ENCODE assay signal across 1 cellular context in the genomic region with DNA sequence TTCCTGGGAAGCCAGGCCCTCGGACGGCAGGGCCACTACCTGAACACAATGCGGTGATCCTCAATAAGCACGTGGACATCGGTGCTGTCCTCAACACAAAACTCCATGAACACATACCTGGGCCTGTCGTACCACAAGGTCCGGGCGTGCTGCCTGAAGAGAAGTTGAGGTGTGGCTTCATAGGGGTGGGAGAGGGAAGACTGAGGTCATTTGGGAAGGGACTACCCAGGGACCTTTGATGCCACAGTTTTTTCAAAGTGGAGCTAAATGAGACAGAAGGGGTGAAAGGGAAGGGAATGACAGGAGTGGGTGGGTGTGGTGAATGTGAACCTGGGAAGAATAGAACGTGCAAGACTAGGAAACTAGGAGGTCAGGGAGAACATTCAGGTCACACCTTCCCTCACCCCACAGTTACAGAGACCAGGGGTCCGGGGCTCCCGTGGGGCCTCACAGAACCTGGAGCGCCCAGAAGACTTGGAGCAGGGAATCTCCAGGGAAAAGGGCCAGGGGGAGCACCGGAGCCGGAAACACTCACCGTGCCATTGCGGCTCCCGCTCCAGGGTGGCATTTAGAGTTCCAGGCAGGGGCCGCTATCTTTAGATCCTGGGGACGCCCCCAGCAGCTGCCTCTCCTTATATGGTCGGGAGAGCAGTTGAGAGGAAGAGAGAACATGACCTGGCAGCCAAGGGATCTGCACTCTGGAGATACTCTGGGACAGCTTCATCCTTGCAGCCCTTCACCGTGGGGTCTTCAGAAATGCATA.
TF ChIP-seq lines count a peak whose summit lies in the region.

Gene PTGES3L, minus strand, starts transcription at position 570 of the 763 bp plus-strand sequence. Its CDS starts 27 bp downstream, at position 543.

TF ChIP-seq in HepG2, 621 proteins besides CTCF, POLR2A, EP300 and RAD21 (continued from another document and continues in another):
- TF ChIP-seq, protein P1, sequence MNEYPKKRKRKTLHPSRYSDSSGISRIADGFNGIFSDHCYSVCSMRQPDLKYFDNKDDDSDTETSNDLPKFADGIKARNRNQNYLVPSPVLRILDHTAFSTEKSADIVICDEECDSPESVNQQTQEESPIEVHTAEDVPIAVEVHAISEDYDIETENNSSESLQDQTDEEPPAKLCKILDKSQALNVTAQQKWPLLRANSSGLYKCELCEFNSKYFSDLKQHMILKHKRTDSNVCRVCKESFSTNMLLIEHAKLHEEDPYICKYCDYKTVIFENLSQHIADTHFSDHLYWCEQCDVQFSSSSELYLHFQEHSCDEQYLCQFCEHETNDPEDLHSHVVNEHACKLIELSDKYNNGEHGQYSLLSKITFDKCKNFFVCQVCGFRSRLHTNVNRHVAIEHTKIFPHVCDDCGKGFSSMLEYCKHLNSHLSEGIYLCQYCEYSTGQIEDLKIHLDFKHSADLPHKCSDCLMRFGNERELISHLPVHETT (CRISPR knock-in tag; conservative IDR thresholded peaks at IDR 0.05): no peak
- TF ChIP-seq, protein P2, sequence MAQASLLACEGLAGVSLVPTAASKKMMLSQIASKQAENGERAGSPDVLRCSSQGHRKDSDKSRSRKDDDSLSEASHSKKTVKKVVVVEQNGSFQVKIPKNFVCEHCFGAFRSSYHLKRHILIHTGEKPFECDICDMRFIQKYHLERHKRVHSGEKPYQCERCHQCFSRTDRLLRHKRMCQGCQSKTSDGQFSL (CRISPR knock-in tag; IDR thresholded peaks at IDR 0.05): peak; percentile 7; the same call in 1 of the 2 replicates
- TF ChIP-seq ZNF547 (CRISPR knock-in tag; IDR thresholded peaks at IDR 0.05) (no peak), DPF2 (CRISPR knock-in tag; IDR thresholded peaks at IDR 0.05; ENCODE audit: borderline replicate concordance, low read depth) (no peak), PTBP1 (IDR thresholded peaks at IDR 0.05; ENCODE audit: low read depth, low read length, poor library complexity, severe bottlenecking) (no peak), TCF12 (IDR thresholded peaks at IDR 0.05) (no peak), TCF12 (CRISPR knock-in tag; IDR thresholded peaks at IDR 0.05) (no peak), ZNF44 (CRISPR knock-in tag; IDR thresholded peaks at IDR 0.05) (no peak), ZNF737 (CRISPR knock-in tag; IDR thresholded peaks at IDR 0.05; ENCODE audit: borderline replicate concordance) (no peak), KDM5B (CRISPR knock-in tag; IDR thresholded peaks at IDR 0.05; ENCODE audit: borderline replicate concordance) (no peak), ZNF629 (CRISPR knock-in tag; conservative IDR thresholded peaks at IDR 0.05) (no peak), MNT (IDR thresholded peaks at IDR 0.05) (no peak; the same call in 1 of the 2 replicates), HOXA5 (CRISPR knock-in tag; IDR thresholded peaks at IDR 0.05) (no peak), RBM39 (IDR thresholded peaks at IDR 0.05; ENCODE audit: low read depth, low read length, poor library complexity, severe bottlenecking) (no peak), ZNF354B (CRISPR knock-in tag; IDR thresholded peaks at IDR 0.05) (no peak), ZNF12 (CRISPR knock-in tag; IDR thresholded peaks at IDR 0.05) (no peak), MYPOP (CRISPR knock-in tag; IDR thresholded peaks at IDR 0.05) (no peak), ZNF501 (CRISPR knock-in tag; IDR thresholded peaks at IDR 0.05) (peak; percentile 60; the same call in 1 of the 2 replicates), SRF (IDR thresholded peaks at IDR 0.05; ENCODE audit: low read depth, low read length) (peak; percentile 95), HDAC6 (IDR thresholded peaks at IDR 0.05; ENCODE audit: low read depth, low read length) (no peak), MAFK (conservative IDR thresholded peaks at IDR 0.05 in 1 of 2, IDR thresholded peaks at IDR 0.05 in 1 of 2; ENCODE audit: low read length in 2 of 2) (no peak), ZNF251 (CRISPR knock-in tag; IDR thresholded peaks at IDR 0.05) (no peak), POLR2G (IDR thresholded peaks at IDR 0.05; ENCODE audit: low read depth, low read length) (peak; percentile 63), KLF15 (CRISPR knock-in tag; IDR thresholded peaks at IDR 0.05; ENCODE audit: borderline replicate concordance) (peak; percentile 44; the same call in 1 of the 2 replicates), ZNF383 (CRISPR knock-in tag; IDR thresholded peaks at IDR 0.05; ENCODE audit: borderline replicate concordance) (no peak), MXD4 (CRISPR knock-in tag; IDR thresholded peaks at IDR 0.05) (no peak; the same call in 1 of the 2 replicates), CREB3 (CRISPR knock-in tag; IDR thresholded peaks at IDR 0.05) (no peak), NRL (CRISPR knock-in tag; IDR thresholded peaks at IDR 0.05; ENCODE audit: borderline replicate concordance) (peak; percentile 62), MTF1 (CRISPR knock-in tag; IDR thresholded peaks at IDR 0.05) (no peak), ZNF549 (CRISPR knock-in tag; IDR thresholded peaks at IDR 0.05) (no peak), ZNF772 (CRISPR knock-in tag; IDR thresholded peaks at IDR 0.05) (no peak), ZNF670 (CRISPR knock-in tag; IDR thresholded peaks at IDR 0.05; ENCODE audit: borderline replicate concordance) (no peak; the same call in 1 of the 2 replicates), BRD4 (CRISPR knock-in tag; IDR thresholded peaks at IDR 0.05) (no peak), TP53 (CRISPR knock-in tag; conservative IDR thresholded peaks at IDR 0.05) (0 out of 2 replicates have a peak, but pooled peaks have one; percentile 10), ZNF589 (CRISPR knock-in tag; conservative IDR thresholded peaks at IDR 0.05) (no peak), SP2 (CRISPR knock-in tag; IDR thresholded peaks at IDR 0.05) (no peak), HDAC1 (CRISPR knock-in tag; IDR thresholded peaks at IDR 0.05) (peak; percentile 72; the same call in 1 of the 2 replicates), ZNF281 (CRISPR knock-in tag; IDR thresholded peaks at IDR 0.05; ENCODE audit: borderline replicate concordance) (no peak)
- TF ChIP-seq, protein P3, sequence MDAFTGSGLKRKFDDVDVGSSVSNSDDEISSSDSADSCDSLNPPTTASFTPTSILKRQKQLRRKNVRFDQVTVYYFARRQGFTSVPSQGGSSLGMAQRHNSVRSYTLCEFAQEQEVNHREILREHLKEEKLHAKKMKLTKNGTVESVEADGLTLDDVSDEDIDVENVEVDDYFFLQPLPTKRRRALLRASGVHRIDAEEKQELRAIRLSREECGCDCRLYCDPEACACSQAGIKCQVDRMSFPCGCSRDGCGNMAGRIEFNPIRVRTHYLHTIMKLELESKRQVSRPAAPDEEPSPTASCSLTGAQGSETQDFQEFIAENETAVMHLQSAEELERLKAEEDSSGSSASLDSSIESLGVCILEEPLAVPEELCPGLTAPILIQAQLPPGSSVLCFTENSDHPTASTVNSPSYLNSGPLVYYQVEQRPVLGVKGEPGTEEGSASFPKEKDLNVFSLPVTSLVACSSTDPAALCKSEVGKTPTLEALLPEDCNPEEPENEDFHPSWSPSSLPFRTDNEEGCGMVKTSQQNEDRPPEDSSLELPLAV (CRISPR knock-in tag; conservative IDR thresholded peaks at IDR 0.05; ENCODE audit: low read depth): no peak
- TF ChIP-seq, protein P4, sequence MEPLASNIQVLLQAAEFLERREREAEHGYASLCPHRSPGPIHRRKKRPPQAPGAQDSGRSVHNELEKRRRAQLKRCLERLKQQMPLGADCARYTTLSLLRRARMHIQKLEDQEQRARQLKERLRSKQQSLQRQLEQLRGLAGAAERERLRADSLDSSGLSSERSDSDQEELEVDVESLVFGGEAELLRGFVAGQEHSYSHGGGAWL (CRISPR knock-in tag; IDR thresholded peaks at IDR 0.05): no peak; the same call in 1 of the 2 replicates
- TF ChIP-seq, protein P5, sequence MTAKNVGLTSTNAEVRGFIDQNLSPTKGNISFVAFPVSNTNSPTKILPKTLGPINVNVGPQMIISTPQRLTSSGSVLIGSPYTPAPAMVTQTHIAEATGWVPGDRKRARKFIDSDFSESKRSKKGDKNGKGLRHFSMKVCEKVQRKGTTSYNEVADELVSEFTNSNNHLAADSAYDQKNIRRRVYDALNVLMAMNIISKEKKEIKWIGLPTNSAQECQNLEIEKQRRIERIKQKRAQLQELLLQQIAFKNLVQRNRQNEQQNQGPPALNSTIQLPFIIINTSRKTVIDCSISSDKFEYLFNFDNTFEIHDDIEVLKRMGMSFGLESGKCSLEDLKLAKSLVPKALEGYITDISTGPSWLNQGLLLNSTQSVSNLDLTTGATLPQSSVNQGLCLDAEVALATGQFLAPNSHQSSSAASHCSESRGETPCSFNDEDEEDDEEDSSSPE (CRISPR knock-in tag; IDR thresholded peaks at IDR 0.05): 0 out of 2 replicates have a peak, but pooled peaks have one; percentile 24
- TF ChIP-seq, protein P6, sequence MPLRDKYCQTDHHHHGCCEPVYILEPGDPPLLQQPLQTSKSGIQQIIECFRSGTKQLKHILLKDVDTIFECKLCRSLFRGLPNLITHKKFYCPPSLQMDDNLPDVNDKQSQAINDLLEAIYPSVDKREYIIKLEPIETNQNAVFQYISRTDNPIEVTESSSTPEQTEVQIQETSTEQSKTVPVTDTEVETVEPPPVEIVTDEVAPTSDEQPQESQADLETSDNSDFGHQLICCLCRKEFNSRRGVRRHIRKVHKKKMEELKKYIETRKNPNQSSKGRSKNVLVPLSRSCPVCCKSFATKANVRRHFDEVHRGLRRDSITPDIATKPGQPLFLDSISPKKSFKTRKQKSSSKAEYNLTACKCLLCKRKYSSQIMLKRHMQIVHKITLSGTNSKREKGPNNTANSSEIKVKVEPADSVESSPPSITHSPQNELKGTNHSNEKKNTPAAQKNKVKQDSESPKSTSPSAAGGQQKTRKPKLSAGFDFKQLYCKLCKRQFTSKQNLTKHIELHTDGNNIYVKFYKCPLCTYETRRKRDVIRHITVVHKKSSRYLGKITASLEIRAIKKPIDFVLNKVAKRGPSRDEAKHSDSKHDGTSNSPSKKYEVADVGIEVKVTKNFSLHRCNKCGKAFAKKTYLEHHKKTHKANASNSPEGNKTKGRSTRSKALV (CRISPR knock-in tag; IDR thresholded peaks at IDR 0.05): 0 out of 2 replicates have a peak, but pooled peaks have one; percentile 65
- TF ChIP-seq, protein P7, sequence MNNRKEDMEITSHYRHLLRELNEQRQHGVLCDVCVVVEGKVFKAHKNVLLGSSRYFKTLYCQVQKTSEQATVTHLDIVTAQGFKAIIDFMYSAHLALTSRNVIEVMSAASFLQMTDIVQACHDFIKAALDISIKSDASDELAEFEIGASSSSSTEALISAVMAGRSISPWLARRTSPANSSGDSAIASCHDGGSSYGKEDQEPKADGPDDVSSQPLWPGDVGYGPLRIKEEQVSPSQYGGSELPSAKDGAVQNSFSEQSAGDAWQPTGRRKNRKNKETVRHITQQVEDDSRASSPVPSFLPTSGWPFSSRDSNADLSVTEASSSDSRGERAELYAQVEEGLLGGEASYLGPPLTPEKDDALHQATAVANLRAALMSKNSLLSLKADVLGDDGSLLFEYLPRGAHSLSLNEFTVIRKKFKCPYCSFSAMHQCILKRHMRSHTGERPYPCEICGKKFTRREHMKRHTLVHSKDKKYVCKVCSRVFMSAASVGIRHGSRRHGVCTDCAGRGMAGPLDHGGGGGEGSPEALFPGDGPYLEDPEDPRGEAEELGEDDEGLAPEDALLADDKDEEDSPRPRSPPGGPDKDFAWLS (CRISPR knock-in tag; IDR thresholded peaks at IDR 0.05; ENCODE audit: borderline replicate concordance): no peak
